In the genomic region with DNA sequence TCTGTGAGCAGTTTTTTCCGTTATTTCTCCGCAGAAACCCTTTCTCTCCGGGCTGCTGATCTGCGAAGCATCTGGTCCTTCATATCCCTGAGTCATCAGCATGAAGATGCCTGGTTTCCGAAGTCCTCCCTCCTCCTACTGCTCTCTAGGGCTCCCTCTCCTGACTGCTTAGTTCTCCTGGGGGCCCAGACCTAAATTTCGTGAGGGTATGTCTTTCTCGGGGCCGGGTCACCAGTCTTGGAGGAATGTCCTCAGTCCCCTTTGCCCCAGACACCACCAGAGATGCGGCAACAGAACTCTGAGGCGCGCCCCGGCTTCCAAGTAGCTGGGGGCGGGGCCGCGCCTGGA, we compare ENCODE assay signal across 8 cellular contexts. TPM values are rescaled to one million over a fixed set of nuclear protein-coding genes. Genes with fewer than 3 reads are reported as not detected.
A peak's percentile ranks its signal among the peaks of the same experiment; 100 is the strongest.
DNase-seq lines count a peak whose midpoint lies in the region; ATAC-seq and TF ChIP-seq lines count a peak whose summit lies in the region.

No MANE protein-coding gene starts in this region.

- no peaks in the 10 kb centered on the region for H3K9me3 ChIP-seq in vagina

- no peaks in the 10 kb centered on the region for H3K36me3 ChIP-seq in mesendoderm (ENCODE audit: control insufficient read depth, insufficient read depth, low read length)
- no peaks in the 10 kb centered on the region for H3K36me3 ChIP-seq in vagina

- peaks cover 2% of the 10 kb centered on the region for H3K4me1 ChIP-seq in mesendoderm (ENCODE audit: control insufficient read depth, low read depth, low read length)
- H3K4me1 ChIP-seq in vagina, result peaks cover 18% of the 10 kb centered on the region

- TF ChIP-seq POLR2A in GM18505 (IDR thresholded peaks at IDR 0.05; ENCODE audit: borderline replicate concordance, extremely low read depth, insufficient read depth, insufficient read length) (no peak), vagina (IDR thresholded peaks at IDR 0.05) (no peak)

- H3K4me2 ChIP-seq in mesendoderm (ENCODE audit: low read length), result peak overlapping the region; percentile 83

- POLR2A ChIA-PET in AG04449 (lab: Yijun Ruan, JAX), result no interaction called here

- CTCF ChIA-PET in AG04449 (lab: Yijun Ruan, JAX), result no interaction called here

- intact Hi-C loops in vagina (cut with DNase I), result no loop called here

- no peak for DNase-seq in AG04449 (ENCODE audit: low read depth, low spot score)
- DNase-seq in NCI-H460 (ENCODE audit: extremely low read depth, low read depth), result peak; percentile 52
- no peak for DNase-seq in mesendoderm
- DNase-seq in vagina (ENCODE audit: extremely low spot score in 2 of 2), result no peak
- DNase-seq in HuH-7 (ENCODE audit: low spot score), result no peak
- no peak for DNase-seq in NCI-H1092 treated with DMSO at 0.1 percent for 48 hours (lab: John Stamatoyannopoulos, UW)

- no peak overlapping the region for H2AK5ac ChIP-seq in mesendoderm (ENCODE audit: low read length)

- WGBS in mesendoderm (ENCODE audit: extremely low coverage, insufficient coverage, low lambda C conversion rate), result no CpG with 5 or more reads among the region's 15 CpGs

- H3K4ac ChIP-seq in mesendoderm (ENCODE audit: low read depth, low read length), result no peak overlapping the region

- no peak overlapping the region for H2BK15ac ChIP-seq in mesendoderm (replicated peaks; ENCODE audit: low read depth)

- H3K56ac ChIP-seq in mesendoderm (ENCODE audit: low read length), result peak overlapping the region; percentile 66

- no peak overlapping the region for H4K8ac ChIP-seq in mesendoderm (ENCODE audit: low read depth, low read length)

- H3K23ac ChIP-seq in mesendoderm (ENCODE audit: low read length), result no peak overlapping the region

- no peaks in the 10 kb centered on the region for H3K79me2 ChIP-seq in mesendoderm (ENCODE audit: control insufficient read depth, insufficient read depth, low read length)

- peak overlapping the region; percentile 48 for H3K9ac ChIP-seq in mesendoderm (ENCODE audit: low read length)

- peak; percentile 1 for ATAC-seq in GM18505 (IDR thresholded peaks at IDR 0.05; ENCODE audit: unreplicated experiment)

- H2BK5ac ChIP-seq in mesendoderm (ENCODE audit: low read length), result no peak overlapping the region

- H3K27me3 ChIP-seq in mesendoderm (ENCODE audit: insufficient read depth, low read length, poor library complexity) (no peaks in the 10 kb centered on the region), vagina (no peaks in the 10 kb centered on the region)

- TF ChIP-seq CTCF in AG04449 (IDR thresholded peaks at IDR 0.05; ENCODE audit: insufficient read depth, low read length, missing control alignments), result no peak
- TF ChIP-seq CTCF in vagina (IDR thresholded peaks at IDR 0.05), result no peak

- H3K4me3 ChIP-seq in AG04449 (ENCODE audit: low read depth, low read length), result peak overlapping the region; percentile 55
- H3K4me3 ChIP-seq in mesendoderm (ENCODE audit: low read length), result no peak overlapping the region
- peak overlapping the region; percentile 51 for H3K4me3 ChIP-seq in vagina

- H3K27ac ChIP-seq in cingulate gyrus (ENCODE audit: low read depth, low read length), result peak overlapping the region; percentile 32
- H3K27ac ChIP-seq in mesendoderm (ENCODE audit: low read depth, low read length), result no peak overlapping the region
- H3K27ac ChIP-seq in vagina, result peak overlapping the region; percentile 61

- H4K5ac ChIP-seq in mesendoderm (ENCODE audit: low read length), result no peak overlapping the region

- H2BK120ac ChIP-seq in mesendoderm (ENCODE audit: low read depth, low read length), result no peak overlapping the region

- no peak overlapping the region for H3K18ac ChIP-seq in mesendoderm (ENCODE audit: low read length)

- H3K79me1 ChIP-seq in mesendoderm (ENCODE audit: low read length), result no peaks in the 10 kb centered on the region

RNA-seq across cellular contexts. Expression of gene BICDL1, which starts 0.6 kb away (rescaled TPM):
- total RNA-seq in NCI-H460 (2014; rRNA removed; shearing (Covaris generic)), result 3.2 and 4.2 TPM in 2 replicates
- polyA plus RNA-seq in NCI-H460 (2014; cell fraction: nucleus; rRNA removed), result 9.1 and 18.0 TPM in 2 replicates
- 6.9 TPM for polyA plus RNA-seq in mesendoderm (2013, experiment 1 of 2)
- 7.8 TPM for polyA plus RNA-seq in mesendoderm (2013, experiment 2 of 2)
- total RNA-seq in vagina, result 71.2 TPM

Comparison
In these comparisons a context has a peak if more than half of its experiments do, and no peak if none do; other contexts are left out.
1. RNA of gene BICDL1, which starts 0.6 kb away (total RNA-seq): 71.2 TPM in vagina (single experiment); 3.2 to 4.2 TPM in NCI-H460; every median in the first group is over 10 times any median in the second.